In the genomic region with DNA sequence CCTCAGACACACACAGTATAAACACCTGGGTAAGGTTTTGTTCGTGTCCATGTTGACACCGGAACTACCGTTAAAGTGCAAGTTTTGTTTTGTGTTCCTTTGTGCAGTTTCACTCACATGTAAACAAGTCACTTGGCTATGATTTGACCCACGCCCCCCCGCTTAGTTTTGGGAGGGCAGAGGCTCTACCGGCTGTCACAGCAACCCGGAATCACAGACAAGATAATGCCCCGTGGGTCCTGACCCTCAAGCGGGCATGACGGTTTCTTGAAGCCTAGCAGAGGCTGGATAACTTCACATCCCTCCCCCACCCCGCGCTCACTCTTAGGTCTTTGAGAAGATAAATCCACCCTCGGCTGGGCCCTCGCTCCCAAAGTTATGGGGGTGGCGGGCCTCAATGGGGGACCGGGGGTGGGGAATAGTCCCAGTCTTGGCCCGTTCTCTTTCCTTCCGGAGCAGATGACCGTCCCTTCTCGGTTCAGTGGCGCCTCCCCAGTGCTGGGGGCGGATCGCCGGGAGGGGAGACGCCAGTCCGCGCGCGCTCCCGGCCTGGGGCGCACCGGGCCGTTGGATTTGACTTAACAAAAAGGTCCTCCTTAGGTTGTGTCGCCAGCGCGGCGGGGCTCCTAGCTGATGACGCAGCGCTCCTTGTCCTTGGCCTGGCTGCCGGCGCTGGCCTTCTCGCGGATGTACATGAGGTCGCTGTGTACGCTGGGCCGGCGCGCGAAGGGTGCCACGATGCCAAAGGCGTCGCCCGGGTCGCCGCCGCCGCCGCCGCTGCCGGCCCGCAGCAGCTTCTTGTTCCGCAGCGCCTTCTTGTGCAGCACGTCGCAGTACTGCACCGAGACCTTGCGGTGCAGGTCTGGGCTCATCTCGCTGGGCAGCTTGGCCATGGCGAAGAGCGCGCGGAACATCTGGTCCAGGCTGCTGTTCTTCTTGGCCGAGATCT, we compare ENCODE assay signal across 8 cellular contexts. TPM values are rescaled to one million over a fixed set of nuclear protein-coding genes. Genes with fewer than 3 reads are reported as not detected.
A peak's percentile ranks its signal among the peaks of the same experiment; 100 is the strongest.
DNase-seq lines count a peak whose midpoint lies in the region; ATAC-seq and TF ChIP-seq lines count a peak whose summit lies in the region.

No MANE protein-coding gene starts in this region.

- H3K36me3 ChIP-seq in BE2C (no peaks in the 10 kb centered on the region), spleen (peaks cover 0 to 35% (median 15%) of the 10 kb centered on the region in 6 donors)

- DNase-seq in BE2C (peak; percentile 46), NCI-H1105 treated with DMSO at 0.1 percent for 48 hours (lab: John Stamatoyannopoulos, UW) (peak; percentile 54), cardiac fibroblast (ENCODE audit: low read depth in 2 of 2) (peak; percentile 49 to 59), islet precursor cell (peak; percentile 90), spleen (peak; percentile 81)
- no peak for DNase-seq in NK-92 treated with Interleukin-12 subunit alpha and Interleukin-12 subunit beta, amount 100 ng/mL, for 24 hours (lab: John Stamatoyannopoulos, UW)

- no peak for TF ChIP-seq POLR2A in spleen (IDR thresholded peaks at IDR 0.05)

- H3K9me3 ChIP-seq in BE2C = no peaks in the 10 kb centered on the region
- no peaks in the 10 kb centered on the region for H3K9me3 ChIP-seq in spleen

- H3K27ac ChIP-seq in spleen = peak overlapping the region; percentile 29 to 88 (median 82)

- H3K4me3 ChIP-seq in BE2C (ENCODE audit: low read depth, low read length) = peak overlapping the region; percentile 31
- H3K4me3 ChIP-seq in cardiac fibroblast (replicated peaks in 1 of 2; ENCODE audit: low read depth in 2 of 2, low read length in 2 of 2) = peak overlapping the region; percentile 60 to 72
- peak overlapping the region; percentile 54 to 84 (median 68) for H3K4me3 ChIP-seq in spleen

- no peaks in the 10 kb centered on the region for H3K4me1 ChIP-seq in BE2C
- H3K4me1 ChIP-seq in spleen = peaks cover 18 to 66% (median 44%) of the 10 kb centered on the region in 6 donors

- no peak for TF ChIP-seq CTCF in BE2C (IDR thresholded peaks at IDR 0.05; ENCODE audit: low read depth, low read length)
- TF ChIP-seq CTCF in cardiac fibroblast (IDR thresholded peaks at IDR 0.05; ENCODE audit: low read depth, low read length) = no peak
- TF ChIP-seq CTCF in spleen (IDR thresholded peaks at IDR 0.05 in 8 of 11, conservative IDR thresholded peaks at IDR 0.05 in 3 of 11) = peak in 1 of 11 experiments; percentile 7

- 9 to 23% (median 15%) methylated on average over 17 to 73 of the region's 73 CpGs for WGBS in spleen, 5 donors

- ATAC-seq in GM21576 (IDR thresholded peaks at IDR 0.05; ENCODE audit: unreplicated experiment) (no peak), GM19328 (IDR thresholded peaks at IDR 0.05; ENCODE audit: unreplicated experiment) (no peak)

- H3K27me3 ChIP-seq in BE2C (peaks cover 10% of the 10 kb centered on the region), spleen (replicated peaks in 1 of 7) (peaks cover 0 to 28% (median 17%) of the 10 kb centered on the region in 7 donors)

- intact Hi-C loops in spleen (cut with DNase I; ENCODE audit: low total_unique reads) = loop anchor here (5.0 kb wide), 1 partner anchor 78 kb away; no protein-coding TSS in a partner anchor

RNA-seq across cellular contexts. Expression of a gene that starts 1.4 kb away (rescaled TPM):
- polyA plus RNA-seq in BE2C (2012; ENCODE audit: insufficient read depth, insufficient read length, low read depth) = 0.42 TPM
- 10 to 100 TPM in 5 of 7 donors, 1 to 10 TPM in 2; 6.6 to 52.3 (median 13.1) TPM for total RNA-seq in spleen
- polyA plus RNA-seq in spleen = 1 to 10 TPM; 2.9 to 7.9 (median 3.3) TPM

RNA-seq across cellular contexts. Expression of a gene that starts 18.0 kb away (rescaled TPM):
- 11.4 TPM for polyA plus RNA-seq in BE2C (2012; ENCODE audit: insufficient read depth, insufficient read length, low read depth)
- 10 to 100 TPM; 13.8 to 19.2 (median 16.6) TPM for total RNA-seq in spleen
- 10 to 100 TPM in 2 of 3 donors, 1 to 10 TPM in 1; 8.5 to 13.7 (median 10.3) TPM for polyA plus RNA-seq in spleen
